Comparison of ENCODE assay signal across 17 cellular contexts in the genomic region with DNA sequence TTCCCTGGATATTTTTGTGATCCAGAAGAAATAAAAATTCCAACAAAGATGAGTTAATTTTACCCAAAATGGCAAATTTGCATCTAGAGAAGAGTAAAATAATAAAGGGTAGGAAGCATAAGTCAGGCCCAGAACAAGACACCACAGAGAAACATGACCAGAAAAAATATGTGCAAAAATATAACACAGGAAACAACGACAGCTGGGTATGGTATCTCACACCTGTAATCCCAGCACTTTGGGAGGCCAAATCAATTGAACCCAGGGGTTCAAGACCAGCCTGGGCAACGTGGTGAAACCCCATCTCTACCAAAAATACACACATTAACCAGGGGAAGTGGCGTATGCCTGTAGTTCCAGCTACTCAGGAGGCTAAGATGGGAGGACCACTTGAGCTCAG. TPM values are rescaled to one million over a fixed set of nuclear protein-coding genes. Genes with fewer than 3 reads are reported as not detected.
A peak's percentile ranks its signal among the peaks of the same experiment; 100 is the strongest.
DNase-seq lines count a peak whose midpoint lies in the region; ATAC-seq and TF ChIP-seq lines count a peak whose summit lies in the region.
"Had no signal": no experiment of that assay in that cellular context is flagged by ENCODE, and none has a peak within 500 bp of the region (broad histone marks: within the 10 kb centered on the region; RNA-seq: fewer than 3 reads in every experiment).

No MANE protein-coding gene starts in this region.

- 92% methylated on average over 2 to 3 of the region's 3 CpGs for WGBS in endodermal cell (ENCODE audit: insufficient coverage in 1 of 2, insufficient read length in 1 of 2), 2 experiments

- in situ Hi-C loops in gastrocnemius medialis (cut with MboI; ENCODE audit: low sequenced_read_pairs in 4 of 4) = no loop called here

- no peaks in the 10 kb centered on the region for H3K9me3 Mint-ChIP-seq in T-helper 1 cell treated with Interleukin-12 subunit alpha and Interleukin-12 subunit beta and Interleukin-4 antibody, amounts not matched to agents 30 μg/mL and 1 μg/mL, for 36 hours
- no peaks in the 10 kb centered on the region for H3K9me3 Mint-ChIP-seq in endodermal cell
- no peaks in the 10 kb centered on the region for H3K9me3 Mint-ChIP-seq in stimulated activated naive B cell treated with anti-CD40 and anti-IgM and Interleukin-4, amounts not matched to agents 10 μg/mL and 1 μg/mL and 100 μg/mL, for 72 hours

- H3K36me3 ChIP-seq in cardiac muscle cell (peaks cover 81% of the 10 kb centered on the region), right atrium auricular region (peaks cover 83% of the 10 kb centered on the region), endodermal cell (ENCODE audit: control insufficient read depth, insufficient read depth, low read length) (peaks cover 91% of the 10 kb centered on the region), gastrocnemius medialis (peaks cover 4 to 65% of the 10 kb centered on the region in 2 donors)

- DNase-seq in T-helper 1 cell (no peak), cardiac muscle cell (ENCODE audit: low read depth in 1 of 2, low spot score in 1 of 2) (no peak), right atrium auricular region (ENCODE audit: low spot score) (no peak), endodermal cell (no peak), gastrocnemius medialis (no peak)
- DNase-seq in stimulated activated naive B cell treated with anti-CD40 and anti-IgM and Interleukin-4, amounts not matched to agents 10 μg/mL and 1 μg/mL and 100 μg/mL, for 72 hours = no peak
- DNase-seq: BE2C, GF-D8, NCI-H1048, NCI-H146, NCI-H2081, NCI-H510A, NCI-H774, RPMI8226 had no signal

- no peaks in the 10 kb centered on the region for H3K27me3 Mint-ChIP-seq in T-helper 1 cell treated with Interleukin-12 subunit alpha and Interleukin-12 subunit beta and Interleukin-4 antibody, amounts not matched to agents 30 μg/mL and 1 μg/mL, for 36 hours (ENCODE audit: low read depth)
- no peaks in the 10 kb centered on the region for H3K27me3 Mint-ChIP-seq in endodermal cell (ENCODE audit: insufficient read depth)
- H3K27me3 Mint-ChIP-seq in stimulated activated naive B cell treated with anti-CD40 and anti-IgM and Interleukin-4, amounts not matched to agents 10 μg/mL and 1 μg/mL and 100 μg/mL, for 72 hours = no peaks in the 10 kb centered on the region

- intact Hi-C loops in gastrocnemius medialis (cut with DNase I; ENCODE audit: low total_unique reads) = no loop called here

- H3K9ac ChIP-seq in endodermal cell (ENCODE audit: extremely low read depth, low read length, poor library complexity, severe bottlenecking) = no peak overlapping the region

- TF ChIP-seq CTCF in cardiac muscle cell (IDR thresholded peaks at IDR 0.05; ENCODE audit: low read depth, low read length) (no peak), right atrium auricular region (IDR thresholded peaks at IDR 0.05) (no peak), endodermal cell (conservative IDR thresholded peaks at IDR 0.05) (no peak), gastrocnemius medialis (IDR thresholded peaks at IDR 0.05 in 4 of 5, conservative IDR thresholded peaks at IDR 0.05 in 1 of 5) (no peak)

- no peak for ATAC-seq in stimulated activated naive B cell treated with anti-CD40 and anti-IgM and Interleukin-4, amounts not matched to agents 10 μg/mL and 1 μg/mL and 100 μg/mL, for 72 hours (replicated peaks)
- ATAC-seq in gastrocnemius medialis = no peak
- ATAC-seq in GM21717 (IDR thresholded peaks at IDR 0.05; ENCODE audit: unreplicated experiment) = no peak

- H3K4me1 Mint-ChIP-seq in T-helper 1 cell treated with Interleukin-12 subunit alpha and Interleukin-12 subunit beta and Interleukin-4 antibody, amounts not matched to agents 30 μg/mL and 1 μg/mL, for 36 hours (ENCODE audit: low read depth) = peaks cover 17% of the 10 kb centered on the region
- no peaks in the 10 kb centered on the region for H3K4me1 Mint-ChIP-seq in endodermal cell
- peaks cover 10 to 18% of the 10 kb centered on the region in 2 donors for H3K4me1 Mint-ChIP-seq in stimulated activated naive B cell treated with anti-CD40 and anti-IgM and Interleukin-4, amounts not matched to agents 10 μg/mL and 1 μg/mL and 100 μg/mL, for 72 hours

- H3K27ac ChIP-seq in cardiac muscle cell (peak overlapping the region; percentile 39), right atrium auricular region (no peak overlapping the region), endodermal cell (ENCODE audit: low read depth, low read length) (no peak overlapping the region), gastrocnemius medialis (no peak overlapping the region)
- H3K27ac ChIP-seq: 22Rv1 had no signal

- peaks cover 65% of the 10 kb centered on the region for H3K36me3 Mint-ChIP-seq in T-helper 1 cell treated with Interleukin-12 subunit alpha and Interleukin-12 subunit beta and Interleukin-4 antibody, amounts not matched to agents 30 μg/mL and 1 μg/mL, for 36 hours (ENCODE audit: low read depth)
- peaks cover 86% of the 10 kb centered on the region for H3K36me3 Mint-ChIP-seq in endodermal cell (ENCODE audit: low read depth)
- peaks cover 47 to 65% of the 10 kb centered on the region in 2 donors for H3K36me3 Mint-ChIP-seq in stimulated activated naive B cell treated with anti-CD40 and anti-IgM and Interleukin-4, amounts not matched to agents 10 μg/mL and 1 μg/mL and 100 μg/mL, for 72 hours

- H3K4me1 ChIP-seq in cardiac muscle cell (ENCODE audit: low read depth) (no peaks in the 10 kb centered on the region), right atrium auricular region (no peaks in the 10 kb centered on the region), endodermal cell (ENCODE audit: control insufficient read depth, insufficient read depth, low read length) (no peaks in the 10 kb centered on the region), gastrocnemius medialis (no peaks in the 10 kb centered on the region)
- H3K4me1 ChIP-seq: BE2C had no signal

- H3K9me3 ChIP-seq in cardiac muscle cell (ENCODE audit: low read depth) (no peaks in the 10 kb centered on the region), right atrium auricular region (no peaks in the 10 kb centered on the region), endodermal cell (ENCODE audit: control insufficient read depth, low read length) (no peaks in the 10 kb centered on the region), gastrocnemius medialis (no peaks in the 10 kb centered on the region)
- H3K9me3 ChIP-seq: BE2C had no signal

- peak overlapping the region; percentile 36 for H3K27ac Mint-ChIP-seq in T-helper 1 cell treated with Interleukin-12 subunit alpha and Interleukin-12 subunit beta and Interleukin-4 antibody, amounts not matched to agents 30 μg/mL and 1 μg/mL, for 36 hours
- H3K27ac Mint-ChIP-seq in endodermal cell = peak overlapping the region; percentile 26
- peak overlapping the region; percentile 28 for H3K27ac Mint-ChIP-seq in stimulated activated naive B cell treated with anti-CD40 and anti-IgM and Interleukin-4, amounts not matched to agents 10 μg/mL and 1 μg/mL and 100 μg/mL, for 72 hours

- no peak overlapping the region for H3K4me3 Mint-ChIP-seq in T-helper 1 cell treated with Interleukin-12 subunit alpha and Interleukin-12 subunit beta and Interleukin-4 antibody, amounts not matched to agents 30 μg/mL and 1 μg/mL, for 36 hours
- no peak overlapping the region for H3K4me3 Mint-ChIP-seq in endodermal cell
- H3K4me3 Mint-ChIP-seq in stimulated activated naive B cell treated with anti-CD40 and anti-IgM and Interleukin-4, amounts not matched to agents 10 μg/mL and 1 μg/mL and 100 μg/mL, for 72 hours = no peak overlapping the region

- no peak overlapping the region for H3K4me3 ChIP-seq in cardiac muscle cell
- H3K4me3 ChIP-seq in right atrium auricular region = no peak overlapping the region
- H3K4me3 ChIP-seq in endodermal cell (ENCODE audit: low read length) = no peak overlapping the region
- H3K4me3 ChIP-seq in gastrocnemius medialis = no peak overlapping the region

- H3K27me3 ChIP-seq in cardiac muscle cell (no peaks in the 10 kb centered on the region), right atrium auricular region (no peaks in the 10 kb centered on the region), endodermal cell (ENCODE audit: control insufficient read depth, insufficient read depth, low read length, poor library complexity, severe bottlenecking) (no peaks in the 10 kb centered on the region), gastrocnemius medialis (no peaks in the 10 kb centered on the region)
- H3K27me3 ChIP-seq: BE2C had no signal

- no peak for TF ChIP-seq POLR2A in gastrocnemius medialis (IDR thresholded peaks at IDR 0.05)

RNA-seq across cellular contexts. Expression of a gene that starts 39.7 kb away (rescaled TPM):
- 87.1 and 89.2 TPM in 2 replicates for total RNA-seq in cardiac muscle cell
- 85.2 and 95.7 TPM in 2 replicates for polyA plus RNA-seq in cardiac muscle cell
- total RNA-seq in right atrium auricular region = 10 to 100 TPM; 15.9 to 43.8 TPM
- 100 to 1,000 TPM in 1 of 2 donors, 10 to 100 TPM in 1; 94.1 to 143 TPM for total RNA-seq in endodermal cell
- polyA plus RNA-seq in endodermal cell (2013, experiment 1 of 2) = 94.6 TPM
- polyA plus RNA-seq in endodermal cell (2013, experiment 2 of 2) = 84.7 TPM
- total RNA-seq in gastrocnemius medialis = 1 to 10 TPM; 2.7 to 5.6 (median 3.0) TPM
